Comparison of ENCODE assay signal across 8 cellular contexts in genomic region chr10:70458329-70459060, GRCh38. TPM values are rescaled to one million over a fixed set of nuclear protein-coding genes. Genes with fewer than 3 reads are reported as not detected.
DNase-seq lines count a peak whose midpoint lies in the region; ATAC-seq, FAIRE-seq and TF ChIP-seq lines count a peak whose summit lies in the region.

No MANE protein-coding gene starts in this region.

- POLR2A ChIA-PET in MCF 10A (lab: Yijun Ruan, JAX) = interaction anchor here (0.6 kb wide), 1 partner anchor 53 kb away, joined by 3 read pairs; no protein-coding TSS in a partner anchor

- H3K27ac Mint-ChIP-seq in MCF 10A (ENCODE audit: low read depth, unreplicated experiment) = no peak overlapping the region
- no peak overlapping the region for H3K27ac Mint-ChIP-seq in activated T-helper 17 cell treated with anti-CD3 and anti-CD28 coated beads, Interleukin-2, amount 50 U/mL, for 72 hours

- peaks cover 3 to 11% of the 10 kb centered on the region in 2 donors for H3K4me1 ChIP-seq in breast epithelium
- peaks cover 3% of the 10 kb centered on the region for H3K4me1 ChIP-seq in parathyroid adenoma
- peaks cover 10% of the 10 kb centered on the region for H3K4me1 ChIP-seq in HAP-1

- no peak for TF ChIP-seq POLR2A in breast epithelium (IDR thresholded peaks at IDR 0.05)

- peak overlapping the region; percentile 18 to 63 (median 39) for H3K4me3 ChIP-seq in breast epithelium
- H3K4me3 ChIP-seq in parathyroid adenoma (ENCODE audit: low read depth, low read length) = peak overlapping the region; percentile 16
- no peak overlapping the region for H3K4me3 ChIP-seq in HAP-1

- no peaks in the 10 kb centered on the region for H3K36me3 ChIP-seq in breast epithelium
- no peaks in the 10 kb centered on the region for H3K36me3 ChIP-seq in parathyroid adenoma (ENCODE audit: control insufficient read depth, insufficient read depth, low read length)
- no peaks in the 10 kb centered on the region for H3K36me3 ChIP-seq in HAP-1 (replicated peaks)

- FAIRE-seq in urothelium cell line (lab: Jason Lieb, UNC) = peak; percentile 68

- H3K4me2 ChIP-seq in parathyroid adenoma (ENCODE audit: low read length) = peak overlapping the region; percentile 75

- TF ChIP-seq CTCF in breast epithelium (IDR thresholded peaks at IDR 0.05) = no peak
- TF ChIP-seq CTCF in MCF 10A (IDR thresholded peaks at IDR 0.05; ENCODE audit: unreplicated experiment) = no peak
- TF ChIP-seq CTCF in parathyroid adenoma (IDR thresholded peaks at IDR 0.05) = no peak

- CTCF ChIA-PET in MCF 10A (lab: Yijun Ruan, JAX) = interaction anchor here (0.5 to 0.8 kb wide), 2 partner anchors 396 to 813 kb away, joined by 3 read pairs; no protein-coding TSS in a partner anchor

- in situ Hi-C loops in HAP-1 (cut with MboI; ENCODE audit: low sequenced_read_pairs) = no loop called here

- H3K4me1 Mint-ChIP-seq in MCF 10A (ENCODE audit: insufficient read depth, unreplicated experiment) = peaks cover 19% of the 10 kb centered on the region
- no peaks in the 10 kb centered on the region for H3K4me1 Mint-ChIP-seq in activated T-helper 17 cell treated with anti-CD3 and anti-CD28 coated beads, Interleukin-2, amount 50 U/mL, for 72 hours

- intact Hi-C loops in breast epithelium (cut with DNase I; ENCODE audit: low total_unique reads) = no loop called here
- intact Hi-C loops in MCF 10A (cut with micrococcal nuclease) = no loop called here
- intact Hi-C loops in Right ventricle myocardium superior (cut with DNase I) = no loop called here

- peak overlapping the region; percentile 8 to 35 for H3K27ac ChIP-seq in breast epithelium
- H3K27ac ChIP-seq in parathyroid adenoma = no peak overlapping the region

- peak; percentile 76 for ATAC-seq in activated T-helper 17 cell treated with anti-CD3 and anti-CD28 coated beads, Interleukin-2, amount 50 U/mL, for 72 hours (replicated peaks)
- peak; percentile 74 for ATAC-seq in Right ventricle myocardium superior (ENCODE audit: poor library complexity)
- ATAC-seq in HG03354 (IDR thresholded peaks at IDR 0.05; ENCODE audit: poor library complexity, severe bottlenecking, unreplicated experiment) = no peak

- H2AFZ ChIP-seq in parathyroid adenoma = peak overlapping the region; percentile 97

- no peaks in the 10 kb centered on the region for H3K9me3 Mint-ChIP-seq in MCF 10A (ENCODE audit: unreplicated experiment)
- no peaks in the 10 kb centered on the region for H3K9me3 Mint-ChIP-seq in activated T-helper 17 cell treated with anti-CD3 and anti-CD28 coated beads, Interleukin-2, amount 50 U/mL, for 72 hours

- no peaks in the 10 kb centered on the region for H3K36me3 Mint-ChIP-seq in MCF 10A (ENCODE audit: insufficient read depth, unreplicated experiment)
- H3K36me3 Mint-ChIP-seq in activated T-helper 17 cell treated with anti-CD3 and anti-CD28 coated beads, Interleukin-2, amount 50 U/mL, for 72 hours (ENCODE audit: low read depth) = no peaks in the 10 kb centered on the region

- peaks cover 12% of the 10 kb centered on the region for H3K27me3 Mint-ChIP-seq in MCF 10A (ENCODE audit: insufficient read depth, unreplicated experiment)
- H3K27me3 Mint-ChIP-seq in activated T-helper 17 cell treated with anti-CD3 and anti-CD28 coated beads, Interleukin-2, amount 50 U/mL, for 72 hours = peaks cover 22% of the 10 kb centered on the region

- H3K9ac ChIP-seq in parathyroid adenoma = no peak overlapping the region

- H3K27me3 ChIP-seq in breast epithelium = no peaks in the 10 kb centered on the region
- no peaks in the 10 kb centered on the region for H3K27me3 ChIP-seq in parathyroid adenoma (ENCODE audit: control insufficient read depth, insufficient read depth, low read length)
- H3K27me3 ChIP-seq in HAP-1 (ENCODE audit: low read depth) = no peaks in the 10 kb centered on the region

- no TSS peak for BruUV-seq in MCF 10A (replicated peaks; lab: Mats Ljungman, UMichigan)

- H3K4me3 Mint-ChIP-seq in MCF 10A (ENCODE audit: unreplicated experiment) = no peak overlapping the region
- no peak overlapping the region for H3K4me3 Mint-ChIP-seq in activated T-helper 17 cell treated with anti-CD3 and anti-CD28 coated beads, Interleukin-2, amount 50 U/mL, for 72 hours

- H3K79me2 ChIP-seq in parathyroid adenoma = no peaks in the 10 kb centered on the region

- H3K9me3 ChIP-seq in breast epithelium (no peaks in the 10 kb centered on the region), parathyroid adenoma (ENCODE audit: control insufficient read depth, low read length) (no peaks in the 10 kb centered on the region), HAP-1 (no peaks in the 10 kb centered on the region)

- peak; percentile 46 to 74 for DNase-seq in breast epithelium (ENCODE audit: low spot score in 2 of 2)
- no peak for DNase-seq in MCF 10A (ENCODE audit: unreplicated experiment)
- DNase-seq in Right ventricle myocardium superior = peak; percentile 86
- DNase-seq in urothelium cell line (ENCODE audit: low spot score) = peak; percentile 85
- no peak for DNase-seq in HAP-1 (ENCODE audit: low spot score in 2 of 2)

RNA-seq across cellular contexts. Expression of gene NODAL, which starts 17.0 kb away (rescaled TPM):
- total RNA-seq in breast epithelium = not detected
- total RNA-seq in MCF 10A (2022) = not detected in 2 replicates
- not detected for total RNA-seq in activated T-helper 17 cell treated with anti-CD3 and anti-CD28 coated beads, Interleukin-2, amount 50 U/mL, for 72 hours
- not detected for total RNA-seq in Right ventricle myocardium superior

RNA-seq across cellular contexts. Expression of gene PALD1, which starts 20.1 kb away (rescaled TPM):
- total RNA-seq in breast epithelium (1 to 10 TPM; 1.9 to 7.5 (median 5.9) TPM), MCF 10A (2022) (0.12 TPM in 1 of 2 replicates, not detected in the other), Right ventricle myocardium superior (4.6 TPM)
- 1 to 10 TPM in 1 of 2 donors, under 1 TPM in 1; 0.17 to 1.4 TPM for total RNA-seq in activated T-helper 17 cell treated with anti-CD3 and anti-CD28 coated beads, Interleukin-2, amount 50 U/mL, for 72 hours

RNA-seq across cellular contexts. Expression of gene EIF4EBP2, which starts 54.5 kb away (rescaled TPM):
- total RNA-seq in breast epithelium = 100 to 1,000 TPM in 1 of 3 donors, 10 to 100 TPM in 2; 76.0 to 192 (median 80.5) TPM
- 21.2 and 26.1 TPM in 2 replicates for total RNA-seq in MCF 10A (2022)
- total RNA-seq in activated T-helper 17 cell treated with anti-CD3 and anti-CD28 coated beads, Interleukin-2, amount 50 U/mL, for 72 hours = 10 to 100 TPM; 16.1 to 29.0 TPM
- 92.7 TPM for total RNA-seq in Right ventricle myocardium superior

Comparison
In these comparisons a context has a peak if more than half of its experiments do, and no peak if none do; other contexts are left out.
1. DNase-seq: peak in breast epithelium (2 of 2), Right ventricle myocardium superior (single experiment) and urothelium cell line (single experiment); none in MCF 10A (single experiment) and HAP-1 (0 of 2).